Comparison of ENCODE assay signal across 8 cellular contexts in genomic region chr14:64914237-64914971, GRCh38. TPM values are rescaled to one million over a fixed set of nuclear protein-coding genes. Genes with fewer than 3 reads are reported as not detected.
DNase-seq lines count a peak whose midpoint lies in the region; ATAC-seq and TF ChIP-seq lines count a peak whose summit lies in the region.

Gene CHURC1, plus strand, starts transcription at chr14:64914455. Its CDS starts 41 bp downstream, at chr14:64914496.

- peaks cover 37% of the 10 kb centered on the region for H3K4me1 ChIP-seq in mononuclear cell (ENCODE audit: insufficient read depth, low read length)

- H3K4me3 Mint-ChIP-seq in IgD-negative memory B cell: peak within 1 kb of the TSS; percentile 87 to 98 (median 92)

- no peak for TF ChIP-seq CTCF in epithelial cell of esophagus (IDR thresholded peaks at IDR 0.05; ENCODE audit: insufficient read depth, low read depth, low read length, missing control alignments)

- no peaks in the 10 kb centered on the region for H3K9me3 ChIP-seq in mononuclear cell (ENCODE audit: low read depth, low read length)

- H3K9me3 Mint-ChIP-seq in IgD-negative memory B cell: no peaks in the 10 kb centered on the region

- H3K27ac Mint-ChIP-seq in IgD-negative memory B cell: peak within 1 kb of the TSS; percentile 72 to 98 (median 94)

- peaks cover 26 to 32% (median 27%) of the 10 kb centered on the region in 3 donors for H3K4me1 Mint-ChIP-seq in IgD-negative memory B cell

- H3K27me3 Mint-ChIP-seq in IgD-negative memory B cell: no peaks in the 10 kb centered on the region

- H3K4me3 ChIP-seq in epithelial cell of esophagus (ENCODE audit: low read length) (peak within 1 kb of the TSS; percentile 98), mononuclear cell (ENCODE audit: low read length) (peak within 1 kb of the TSS; percentile 99)

- H3K36me3 Mint-ChIP-seq in IgD-negative memory B cell: no peaks in the 10 kb centered on the region

- H3K27me3 ChIP-seq in mononuclear cell (ENCODE audit: insufficient read depth, low read length): peaks cover 2% of the 10 kb centered on the region

- peak; percentile 98 for ATAC-seq in GM21529 (IDR thresholded peaks at IDR 0.05; ENCODE audit: unreplicated experiment)

- peak; percentile 96 for DNase-seq in DMS 273 treated with DMSO at 0.1 percent for 48 hours (lab: John Stamatoyannopoulos, UW)
- peak; percentile 74 for DNase-seq in OCI-M2 (lab: John Stamatoyannopoulos, UW; ENCODE audit: unreplicated experiment)
- peak; percentile 98 for DNase-seq in activated T-cell treated with anti-CD3 and anti-CD28 coated beads for 4 hours
- peak; percentile 99 for DNase-seq in epithelial cell of esophagus (ENCODE audit: low read depth)
- peak; percentile 92 to 97 for DNase-seq in stimulated activated CD8-positive, alpha-beta memory T cell treated with anti-CD3 and anti-CD28 coated beads, Interleukin-4, amount 100 ng/mL, for 1 hour (ENCODE audit: low read depth in 2 of 2, low spot score in 1 of 2)

RNA-seq across cellular contexts. Expression of gene CHURC1, which starts in this region (rescaled TPM):
- polyA plus RNA-seq in IgD-negative memory B cell: 83.6 TPM
- 110 TPM for total RNA-seq in mononuclear cell

Comparison
In these comparisons a context has a peak if more than half of its experiments do, and no peak if none do; other contexts are left out.
1. Peak in every context shown above with its lines: DNase-seq, ATAC-seq and H3K4me3 ChIP-seq.